Comparison of ENCODE assay signal across 10 cellular contexts in genomic region chr6:157456524-157456829, GRCh38.
DNase-seq lines count a peak whose midpoint lies in the region; ATAC-seq and TF ChIP-seq lines count a peak whose summit lies in the region.
"Had no signal": no experiment of that assay in that cellular context is flagged by ENCODE, and none has a peak within 500 bp of the region (broad histone marks: within the 10 kb centered on the region; RNA-seq: fewer than 3 reads in every experiment).

No MANE protein-coding gene starts in this region.

- H3K4me3 ChIP-seq in DND-41 (ENCODE audit: low read depth in 1 of 2, low read length in 2 of 2), result no peak overlapping the region
- H3K4me3 ChIP-seq in mammary epithelial cell (replicated peaks in 1 of 3; ENCODE audit: insufficient read depth in 1 of 3, low read depth in 2 of 3, low read length in 3 of 3), result no peak overlapping the region

- no TSS peak for BruUV-seq in mammary epithelial cell (replicated peaks; lab: Mats Ljungman, UMichigan)

- H3K4me1 ChIP-seq in DND-41 (ENCODE audit: insufficient read depth, low read length) (peaks cover 8% of the 10 kb centered on the region), mammary epithelial cell (ENCODE audit: insufficient read depth, low read length) (no peaks in the 10 kb centered on the region)

- CTCF ChIA-PET in mammary epithelial cell (lab: Charles Lee; ENCODE audit: low non-redundant PET), result no interaction called here

- 62% methylated on average over 3 of the region's 4 CpGs for WGBS in mammary epithelial cell (ENCODE audit: low coverage, missing lambda C conversion rate)

- TF ChIP-seq CTCF in DND-41 (IDR thresholded peaks at IDR 0.05; ENCODE audit: borderline replicate concordance, extremely low read depth, low read length, poor library complexity, severe bottlenecking) (no peak), mammary epithelial cell (conservative IDR thresholded peaks at IDR 0.05 in 1 of 2, IDR thresholded peaks at IDR 0.05 in 1 of 2; ENCODE audit: extremely low read depth in 1 of 2, insufficient read depth in 1 of 2, low read depth in 1 of 2, low read length in 2 of 2) (no peak)

- ATAC-seq in DND-41 (ENCODE audit: insufficient read depth, low read depth), result peak; percentile 71; the same call in 2 of the 3 replicates
- peak; percentile 44 for ATAC-seq in GM19467 (IDR thresholded peaks at IDR 0.05; ENCODE audit: unreplicated experiment)
- peak; percentile 37 for ATAC-seq in HG03469 (IDR thresholded peaks at IDR 0.05; ENCODE audit: unreplicated experiment)
- no peak for ATAC-seq in HG03520 (IDR thresholded peaks at IDR 0.05; ENCODE audit: unreplicated experiment)
- no peak for ATAC-seq in GM19351 (IDR thresholded peaks at IDR 0.05; ENCODE audit: unreplicated experiment)
- ATAC-seq: HCT116 had no signal

- H3K79me2 ChIP-seq in DND-41 (ENCODE audit: insufficient read depth, low read length) (no peaks in the 10 kb centered on the region), mammary epithelial cell (ENCODE audit: insufficient read depth, low read length) (no peaks in the 10 kb centered on the region)

- no peaks in the 10 kb centered on the region for H3K9me3 ChIP-seq in DND-41 (ENCODE audit: insufficient read depth, low read length, severe bottlenecking)
- no peaks in the 10 kb centered on the region for H3K9me3 ChIP-seq in mammary epithelial cell (replicated peaks; ENCODE audit: insufficient read depth, low read length)

- dilution Hi-C loops in mammary epithelial cell (cut with HindIII; ENCODE audit: low sequenced_read_pairs), result no loop called here

- H3K4me2 ChIP-seq in DND-41 (ENCODE audit: insufficient read depth, low read length) (no peak overlapping the region), mammary epithelial cell (ENCODE audit: insufficient read depth, low read depth, low read length) (no peak overlapping the region)

- H3K36me3 ChIP-seq in DND-41 (ENCODE audit: insufficient read depth, low read length), result no peaks in the 10 kb centered on the region
- no peaks in the 10 kb centered on the region for H3K36me3 ChIP-seq in mammary epithelial cell (ENCODE audit: insufficient read depth, low read length)

- H4K20me1 ChIP-seq in DND-41 (ENCODE audit: insufficient read depth, low read length) (no peaks in the 10 kb centered on the region), mammary epithelial cell (ENCODE audit: insufficient read depth, low read length) (peaks cover 2% of the 10 kb centered on the region)

- no peaks in the 10 kb centered on the region for H3K27me3 ChIP-seq in DND-41 (ENCODE audit: insufficient read depth, low read length, poor library complexity)
- H3K27me3 ChIP-seq in mammary epithelial cell (ENCODE audit: insufficient read depth, low read length), result peaks cover 16% of the 10 kb centered on the region

- DNase-seq in DND-41 (peak; percentile 26), dermis blood vessel endothelial cell (peak; percentile 41), NCI-H187 treated with DMSO at 0.1 percent for 48 hours (lab: John Stamatoyannopoulos, UW) (no peak), mammary epithelial cell (no peak)
- DNase-seq: DMS153 had no signal

- H3K9ac ChIP-seq in DND-41 (ENCODE audit: low read depth, low read length) (no peak overlapping the region), mammary epithelial cell (ENCODE audit: insufficient read depth, low read length) (no peak overlapping the region)

- in situ Hi-C loops in mammary epithelial cell (cut with MboI; ENCODE audit: low sequenced_read_pairs in 2 of 2), result no loop called here

- peak overlapping the region; percentile 55; the same call in 1 of the 2 replicates for H2AFZ ChIP-seq in DND-41 (ENCODE audit: low read depth, low read length)
- no peak overlapping the region for H2AFZ ChIP-seq in mammary epithelial cell (ENCODE audit: low read depth, low read length)

- no peak overlapping the region for H3K27ac ChIP-seq in DND-41 (ENCODE audit: low read length)
- H3K27ac ChIP-seq in mammary epithelial cell (ENCODE audit: insufficient read depth, low read depth, low read length), result no peak overlapping the region

- intact Hi-C loops in mammary epithelial cell (cut with micrococcal nuclease), result no loop called here

Comparison
In these comparisons a context has a peak if more than half of its experiments do, and no peak if none do; other contexts are left out.
1. ATAC-seq: peak in DND-41 (single experiment), GM19467 (single experiment) and HG03469 (single experiment); none in HG03520 (single experiment) and GM19351 (single experiment).
2. DNase-seq: peak in DND-41 (single experiment) and dermis blood vessel endothelial cell (single experiment); none in NCI-H187 treated with DMSO at 0.1 percent for 48 hours (single experiment) and mammary epithelial cell (single experiment).